In the genomic region with DNA sequence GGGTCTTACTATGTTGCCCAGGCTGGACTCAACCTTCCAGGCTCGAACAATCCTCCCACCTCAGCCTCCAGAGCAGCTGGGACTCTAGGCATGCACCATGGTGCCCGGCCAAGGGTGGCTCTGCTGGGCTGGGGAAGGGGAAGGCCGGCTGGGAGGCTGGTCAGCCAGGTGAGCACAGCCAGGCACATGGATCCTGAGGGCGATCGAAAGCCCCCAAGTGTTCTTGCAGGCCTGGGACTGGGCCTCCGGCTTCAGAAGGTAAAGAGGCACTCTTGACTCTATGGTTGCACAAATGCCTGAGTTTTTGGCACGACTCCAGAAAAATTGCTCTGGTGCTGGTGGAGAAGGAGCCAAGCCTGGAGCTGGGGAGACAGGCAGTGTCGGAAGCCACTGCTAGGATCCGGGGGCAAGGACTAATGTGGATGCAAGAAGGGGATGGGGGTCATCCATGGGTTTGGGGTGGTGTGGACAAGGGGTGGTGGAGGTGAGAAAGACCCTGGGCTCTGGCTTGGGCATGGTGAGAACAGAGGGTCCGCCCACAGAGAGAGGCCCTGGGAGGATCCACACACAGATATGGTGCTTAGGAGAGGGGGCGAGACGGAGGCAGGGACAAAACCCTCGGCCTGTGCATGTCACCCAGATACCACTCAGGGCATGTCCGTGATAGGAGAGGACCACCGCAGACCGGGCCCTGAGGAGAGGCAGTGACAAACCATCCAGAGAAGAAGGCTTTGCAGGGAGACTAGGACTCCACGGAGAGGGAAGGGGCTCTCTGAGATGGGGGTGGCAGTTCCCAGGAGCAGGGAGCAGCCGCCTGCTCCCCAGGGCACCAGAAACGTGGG, we compare ENCODE assay signal across 11 cellular contexts. TPM values are rescaled to one million over a fixed set of nuclear protein-coding genes. Genes with fewer than 3 reads are reported as not detected.
DNase-seq lines count a peak whose midpoint lies in the region; ATAC-seq and TF ChIP-seq lines count a peak whose summit lies in the region.
"Had no signal": no experiment of that assay in that cellular context is flagged by ENCODE, and none has a peak within 500 bp of the region (broad histone marks: within the 10 kb centered on the region; RNA-seq: fewer than 3 reads in every experiment).

No MANE protein-coding gene starts in this region.

- H3K27me3 ChIP-seq in foreskin keratinocyte: peaks cover 3% of the 10 kb centered on the region

- TF ChIP-seq CTCF in fibroblast of the aortic adventitia (IDR thresholded peaks at IDR 0.05; ENCODE audit: insufficient read depth, low read length) (no peak), osteocyte (IDR thresholded peaks at IDR 0.05) (no peak), foreskin keratinocyte (conservative IDR thresholded peaks at IDR 0.05) (no peak)

- no peaks in the 10 kb centered on the region for H3K27me3 Mint-ChIP-seq in T-helper 2 cell treated with Interferon-gamma antibody and Interleukin-4, amounts not matched to agents 5 μg/mL and 100 μg/mL, for 36 hours (ENCODE audit: low read depth)
- no peaks in the 10 kb centered on the region for H3K27me3 Mint-ChIP-seq in osteocyte (ENCODE audit: unreplicated experiment)

- H3K4me1 Mint-ChIP-seq in T-helper 2 cell treated with Interferon-gamma antibody and Interleukin-4, amounts not matched to agents 5 μg/mL and 100 μg/mL, for 36 hours (ENCODE audit: low read depth): no peaks in the 10 kb centered on the region
- peaks cover 54% of the 10 kb centered on the region for H3K4me1 Mint-ChIP-seq in osteocyte (ENCODE audit: unreplicated experiment)
- H3K4me1 Mint-ChIP-seq: central memory CD8-positive, alpha-beta T cell had no signal

- ATAC-seq in foreskin keratinocyte: no peak

- DNase-seq in T-helper 2 cell treated with Interferon-gamma antibody and Interleukin-4, amounts not matched to agents 5 μg/mL and 100 μg/mL, for 36 hours (ENCODE audit: low spot score): peak; percentile 1
- DNase-seq in T-helper 2 cell: no peak
- peak; percentile 45 for DNase-seq in NCI-H2029 (lab: John Stamatoyannopoulos, UW)
- DNase-seq in fibroblast of the aortic adventitia (ENCODE audit: low read depth): peak; percentile 45
- DNase-seq in osteocyte (ENCODE audit: extremely low spot score, unreplicated experiment): peak; percentile 62
- DNase-seq in LoVo (ENCODE audit: low spot score): no peak
- no peak for DNase-seq in hepatic stellate cell (ENCODE audit: low spot score)
- no peak for DNase-seq in foreskin keratinocyte

- H3K4me3 ChIP-seq in fibroblast of the aortic adventitia (ENCODE audit: low read depth, low read length): no peak overlapping the region

- no peak overlapping the region for H3K4me3 Mint-ChIP-seq in T-helper 2 cell treated with Interferon-gamma antibody and Interleukin-4, amounts not matched to agents 5 μg/mL and 100 μg/mL, for 36 hours
- H3K4me3 Mint-ChIP-seq in osteocyte (ENCODE audit: unreplicated experiment): no peak overlapping the region
- H3K4me3 Mint-ChIP-seq: activated naive CD8-positive, alpha-beta T cell; central memory CD8-positive, alpha-beta T cell had no signal

- H3K27ac Mint-ChIP-seq in T-helper 2 cell treated with Interferon-gamma antibody and Interleukin-4, amounts not matched to agents 5 μg/mL and 100 μg/mL, for 36 hours: no peak overlapping the region
- peak overlapping the region; percentile 96 for H3K27ac Mint-ChIP-seq in osteocyte (ENCODE audit: unreplicated experiment)
- H3K27ac Mint-ChIP-seq: activated naive CD8-positive, alpha-beta T cell had no signal

- H3K27ac ChIP-seq in foreskin keratinocyte: no peak overlapping the region
- H3K27ac ChIP-seq: VCaP had no signal

- H3K9me3 Mint-ChIP-seq in T-helper 2 cell treated with Interferon-gamma antibody and Interleukin-4, amounts not matched to agents 5 μg/mL and 100 μg/mL, for 36 hours: no peaks in the 10 kb centered on the region
- H3K9me3 Mint-ChIP-seq in osteocyte (ENCODE audit: unreplicated experiment): no peaks in the 10 kb centered on the region
- H3K9me3 Mint-ChIP-seq: central memory CD8-positive, alpha-beta T cell had no signal

- H3K36me3 Mint-ChIP-seq in T-helper 2 cell treated with Interferon-gamma antibody and Interleukin-4, amounts not matched to agents 5 μg/mL and 100 μg/mL, for 36 hours (ENCODE audit: low read depth): no peaks in the 10 kb centered on the region
- H3K36me3 Mint-ChIP-seq in osteocyte (ENCODE audit: unreplicated experiment): no peaks in the 10 kb centered on the region
- H3K36me3 Mint-ChIP-seq: activated naive CD8-positive, alpha-beta T cell had no signal

- H3K4me1 ChIP-seq in foreskin keratinocyte: no peaks in the 10 kb centered on the region

RNA-seq across cellular contexts. Expression of a gene that starts 51.1 kb away (rescaled TPM):
- total RNA-seq in fibroblast of the aortic adventitia (ENCODE audit: low replicate concordance): 171 and 188 TPM in 2 replicates
- 1,552 and 1,672 TPM in 2 replicates for total RNA-seq in osteocyte
- total RNA-seq in foreskin keratinocyte: 4.8 and 14.7 TPM in 2 replicates
- 2.9 and 6.2 TPM in 2 replicates for polyA plus RNA-seq in foreskin keratinocyte

Comparison
In these comparisons a context has a peak if more than half of its experiments do, and no peak if none do; other contexts are left out.
1. DNase-seq: peak in T-helper 2 cell treated with Interferon-gamma antibody and Interleukin-4, amounts not matched to agents 5 μg/mL and 100 μg/mL, for 36 hours (single experiment), NCI-H2029 (single experiment), fibroblast of the aortic adventitia (single experiment) and osteocyte (single experiment); none in T-helper 2 cell (0 of 5), LoVo (single experiment), hepatic stellate cell (single experiment) and foreskin keratinocyte (0 of 2).
2. RNA of a gene that starts 51.1 kb away (total RNA-seq): 1,552 to 1,672 TPM in osteocyte and 171 to 188 TPM in fibroblast of the aortic adventitia; 4.8 to 14.7 TPM in foreskin keratinocyte; every median in the first group is over 10 times any median in the second.